1 cellular context compared by ENCODE assay signal in genomic region chr7:42925630-42926029, GRCh38.
TF ChIP-seq lines count a peak whose summit lies in the region.

No MANE protein-coding gene starts in this region.

TF ChIP-seq in GM23338, 12 proteins besides CTCF, POLR2A, EP300 and RAD21:
- no peak for TF ChIP-seq ZNF114 (CRISPR knock-in tag; IDR thresholded peaks at IDR 0.05)
- no peak for TF ChIP-seq CREB1 (CRISPR knock-in tag; IDR thresholded peaks at IDR 0.05; ENCODE audit: low read depth)
- no peak for TF ChIP-seq ZNF331 (CRISPR knock-in tag; IDR thresholded peaks at IDR 0.05; ENCODE audit: low read depth)
- no peak for TF ChIP-seq REST (IDR thresholded peaks at IDR 0.05; ENCODE audit: unreplicated experiment)
